1 cellular context compared by ENCODE assay signal in the genomic region with DNA sequence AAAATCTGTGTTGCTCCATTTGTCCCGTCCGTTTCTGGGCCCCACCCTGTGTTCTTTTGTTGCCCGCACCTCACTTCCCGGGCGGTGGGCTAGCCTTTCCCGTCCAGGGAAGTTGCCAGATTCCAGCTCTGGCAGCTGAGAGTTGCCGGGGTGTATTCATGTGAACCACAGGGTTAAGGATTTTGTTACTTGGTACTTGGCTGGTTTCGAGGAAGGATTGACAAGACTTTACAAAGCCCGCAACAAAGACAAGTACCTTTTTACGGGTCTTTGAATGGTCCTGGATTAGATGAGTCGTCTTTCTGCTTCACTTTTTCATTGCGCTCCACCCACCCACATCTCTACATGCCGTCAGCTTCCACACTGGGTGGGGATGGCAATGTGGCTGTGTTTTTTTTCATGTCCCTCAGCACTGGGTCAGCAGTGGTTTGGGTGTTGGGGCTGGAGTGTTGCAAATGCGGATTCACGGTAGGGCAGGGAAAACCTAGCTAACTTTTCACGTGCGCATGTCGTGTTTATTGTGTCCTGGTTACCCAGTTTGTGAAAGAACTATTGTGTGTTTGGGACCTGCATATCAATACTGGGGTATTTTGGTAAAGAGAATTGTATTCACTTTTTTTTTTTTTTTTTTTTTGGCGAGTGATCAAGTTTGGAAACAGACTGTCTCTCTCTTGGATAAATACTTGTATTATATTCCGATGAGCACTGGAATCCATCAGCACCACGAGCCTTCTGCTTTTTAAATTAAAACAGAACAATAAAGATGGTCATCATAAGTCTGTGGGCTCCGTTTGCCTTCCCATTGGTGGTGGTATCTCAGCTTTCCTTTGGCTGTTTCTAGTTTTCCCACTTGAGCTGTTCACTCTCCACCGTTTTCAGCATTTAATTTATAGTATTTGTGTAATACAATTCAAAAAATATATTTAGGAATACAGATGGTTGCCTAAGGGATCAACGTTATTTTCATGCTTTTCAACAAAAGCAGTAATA.
TF ChIP-seq lines count a peak whose summit lies in the region.

No MANE protein-coding gene starts in this region.

TF ChIP-seq in GM12878, 131 proteins besides CTCF, POLR2A, EP300 and RAD21 (continued from another document and continues in another):
- TF ChIP-seq, protein P1, sequence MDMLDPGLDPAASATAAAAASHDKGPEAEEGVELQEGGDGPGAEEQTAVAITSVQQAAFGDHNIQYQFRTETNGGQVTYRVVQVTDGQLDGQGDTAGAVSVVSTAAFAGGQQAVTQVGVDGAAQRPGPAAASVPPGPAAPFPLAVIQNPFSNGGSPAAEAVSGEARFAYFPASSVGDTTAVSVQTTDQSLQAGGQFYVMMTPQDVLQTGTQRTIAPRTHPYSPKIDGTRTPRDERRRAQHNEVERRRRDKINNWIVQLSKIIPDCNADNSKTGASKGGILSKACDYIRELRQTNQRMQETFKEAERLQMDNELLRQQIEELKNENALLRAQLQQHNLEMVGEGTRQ (IDR thresholded peaks at IDR 0.05; ENCODE audit: borderline replicate concordance, low read depth, low read length) = no peak
- TF ChIP-seq, protein P2, sequence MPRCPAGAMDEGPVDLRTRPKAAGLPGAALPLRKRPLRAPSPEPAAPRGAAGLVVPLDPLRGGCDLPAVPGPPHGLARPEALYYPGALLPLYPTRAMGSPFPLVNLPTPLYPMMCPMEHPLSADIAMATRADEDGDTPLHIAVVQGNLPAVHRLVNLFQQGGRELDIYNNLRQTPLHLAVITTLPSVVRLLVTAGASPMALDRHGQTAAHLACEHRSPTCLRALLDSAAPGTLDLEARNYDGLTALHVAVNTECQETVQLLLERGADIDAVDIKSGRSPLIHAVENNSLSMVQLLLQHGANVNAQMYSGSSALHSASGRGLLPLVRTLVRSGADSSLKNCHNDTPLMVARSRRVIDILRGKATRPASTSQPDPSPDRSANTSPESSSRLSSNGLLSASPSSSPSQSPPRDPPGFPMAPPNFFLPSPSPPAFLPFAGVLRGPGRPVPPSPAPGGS (IDR thresholded peaks at IDR 0.05; ENCODE audit: borderline replicate concordance, insufficient read depth, low read depth, low read length, poor library complexity, severe bottlenecking) = no peak
- TF ChIP-seq SMC3 (IDR thresholded peaks at IDR 0.05; ENCODE audit: borderline replicate concordance, low read length) (0 out of 2 replicates have a peak, but pooled peaks have one; percentile 14), CEBPB (IDR thresholded peaks at IDR 0.05; ENCODE audit: borderline replicate concordance in 1 of 2, low read depth in 2 of 2, low read length in 2 of 2) (no peak; a peak in 1 of 4 replicates), SMAD1 (IDR thresholded peaks at IDR 0.05; ENCODE audit: low read depth, partially characterized antibody) (peak; percentile 69), FOS (IDR thresholded peaks at IDR 0.05; ENCODE audit: borderline replicate concordance, extremely low read depth, insufficient read length) (no peak), POU2F2 (IDR thresholded peaks at IDR 0.05; ENCODE audit: borderline replicate concordance, low read depth, low read length) (peak; percentile 39; the same call in 1 of the 3 replicates), NBN (IDR thresholded peaks at IDR 0.05) (peak; percentile 68; the same call in 1 of the 2 replicates), STAT3 (IDR thresholded peaks at IDR 0.05; ENCODE audit: low read depth, low read length) (no peak), TCF12 (IDR thresholded peaks at IDR 0.05; ENCODE audit: low read depth, low read length) (no peak), POLR2AphosphoS5 (IDR thresholded peaks at IDR 0.05; ENCODE audit: low read length) (peak; percentile 95), BMI1 (IDR thresholded peaks at IDR 0.05; ENCODE audit: borderline replicate concordance) (no peak), YBX1 (IDR thresholded peaks at IDR 0.05) (peak; percentile 29; the same call in 1 of the 2 replicates), POLR2AphosphoS2 (IDR thresholded peaks at IDR 0.05; ENCODE audit: low read depth, low read length) (peak; percentile 57; the same call in 1 of the 2 replicates), NFIC (IDR thresholded peaks at IDR 0.05; ENCODE audit: low read depth, low read length) (no peak), YY1 (IDR thresholded peaks at IDR 0.05; ENCODE audit: low read depth, low read length) (no peak; the same call in 1 of the 2 replicates), NRF1 (conservative IDR thresholded peaks at IDR 0.05; ENCODE audit: low read depth, low read length) (no peak; the same call in 1 of the 2 replicates), MYC (IDR thresholded peaks at IDR 0.05; ENCODE audit: insufficient read depth, insufficient read length, insufficient replicate concordance, low read length, severe bottlenecking) (no peak), CHD4 (IDR thresholded peaks at IDR 0.05) (no peak), NR2C2 (IDR thresholded peaks at IDR 0.05; ENCODE audit: borderline replicate concordance, control insufficient read depth, insufficient read length, low read depth) (no peak), MYB (IDR thresholded peaks at IDR 0.05; ENCODE audit: borderline replicate concordance, low read depth, low read length) (0 out of 2 replicates have a peak, but pooled peaks have one; percentile 23), JUNB (IDR thresholded peaks at IDR 0.05) (no peak), EGR1 (IDR thresholded peaks at IDR 0.05; ENCODE audit: borderline replicate concordance in 1 of 2, low read depth in 2 of 2, low read length in 2 of 2) (peak in 1 of 2 experiments; percentile 22; a peak in 1 of 3 replicates), TBL1XR1 (IDR thresholded peaks at IDR 0.05; ENCODE audit: low read depth, low read length) (no peak), SREBF1 (IDR thresholded peaks at IDR 0.05; ENCODE audit: low read length) (no peak), TAF1 (IDR thresholded peaks at IDR 0.05; ENCODE audit: borderline replicate concordance, low read depth, low read length) (peak; percentile 57; the same call in 1 of the 2 replicates), BCL11A (IDR thresholded peaks at IDR 0.05; ENCODE audit: low read depth, low read length) (no peak), IRF4 (IDR thresholded peaks at IDR 0.05; ENCODE audit: low read depth, low read length) (0 out of 2 replicates have a peak, but pooled peaks have one; percentile 17), IKZF1 (conservative IDR thresholded peaks at IDR 0.05) (no peak), KLF5 (IDR thresholded peaks at IDR 0.05; ENCODE audit: partially characterized antibody) (no peak), ZNF384 (IDR thresholded peaks at IDR 0.05; ENCODE audit: borderline replicate concordance, low read depth, low read length) (peak; percentile 59; the same call in 1 of the 2 replicates), BHLHE40 (IDR thresholded peaks at IDR 0.05; ENCODE audit: borderline replicate concordance in 1 of 2, low read depth in 2 of 2, low read length in 1 of 2) (peak in 1 of 2 experiments; percentile 86; a peak in 1 of 4 replicates), CHD1 (IDR thresholded peaks at IDR 0.05; ENCODE audit: low read depth, low read length) (peak; percentile 37), CHD2 (IDR thresholded peaks at IDR 0.05; ENCODE audit: borderline replicate concordance, low read depth, low read length) (peak; percentile 12; the same call in 1 of the 2 replicates), FOXM1 (IDR thresholded peaks at IDR 0.05; ENCODE audit: low read depth, low read length) (no peak), SIX5 (IDR thresholded peaks at IDR 0.05; ENCODE audit: low read depth, low read length, severe bottlenecking) (no peak)
- TF ChIP-seq, protein P3, sequence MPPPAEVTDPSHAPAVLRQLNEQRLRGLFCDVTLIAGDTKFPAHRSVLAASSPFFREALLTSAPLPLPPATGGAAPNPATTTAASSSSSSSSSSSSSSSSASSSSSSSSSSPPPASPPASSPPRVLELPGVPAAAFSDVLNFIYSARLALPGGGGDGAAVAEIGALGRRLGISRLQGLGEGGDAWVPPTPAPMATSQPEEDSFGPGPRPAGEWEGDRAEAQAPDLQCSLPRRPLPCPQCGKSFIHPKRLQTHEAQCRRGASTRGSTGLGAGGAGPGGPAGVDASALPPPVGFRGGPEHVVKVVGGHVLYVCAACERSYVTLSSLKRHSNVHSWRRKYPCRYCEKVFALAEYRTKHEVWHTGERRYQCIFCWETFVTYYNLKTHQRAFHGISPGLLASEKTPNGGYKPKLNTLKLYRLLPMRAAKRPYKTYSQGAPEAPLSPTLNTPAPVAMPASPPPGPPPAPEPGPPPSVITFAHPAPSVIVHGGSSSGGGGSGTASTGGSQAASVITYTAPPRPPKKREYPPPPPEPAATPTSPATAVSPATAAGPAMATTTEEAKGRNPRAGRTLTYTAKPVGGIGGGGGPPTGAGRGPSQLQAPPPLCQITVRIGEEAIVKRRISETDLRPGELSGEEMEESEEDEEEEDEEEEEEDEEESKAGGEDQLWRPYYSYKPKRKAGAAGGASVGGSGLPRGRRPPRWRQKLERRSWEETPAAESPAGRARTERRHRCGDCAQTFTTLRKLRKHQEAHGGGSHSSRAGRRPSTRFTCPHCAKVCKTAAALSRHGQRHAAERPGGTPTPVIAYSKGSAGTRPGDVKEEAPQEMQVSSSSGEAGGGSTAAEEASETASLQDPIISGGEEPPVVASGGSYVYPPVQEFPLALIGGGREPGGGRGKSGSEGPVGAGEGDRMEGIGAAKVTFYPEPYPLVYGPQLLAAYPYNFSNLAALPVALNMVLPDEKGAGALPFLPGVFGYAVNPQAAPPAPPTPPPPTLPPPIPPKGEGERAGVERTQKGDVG (CRISPR knock-in tag; IDR thresholded peaks at IDR 0.05) = peak; percentile 76; the same call in 1 of the 2 replicates
- TF ChIP-seq, protein P4, sequence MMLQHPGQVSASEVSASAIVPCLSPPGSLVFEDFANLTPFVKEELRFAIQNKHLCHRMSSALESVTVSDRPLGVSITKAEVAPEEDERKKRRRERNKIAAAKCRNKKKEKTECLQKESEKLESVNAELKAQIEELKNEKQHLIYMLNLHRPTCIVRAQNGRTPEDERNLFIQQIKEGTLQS (IDR thresholded peaks at IDR 0.05; ENCODE audit: borderline replicate concordance, extremely low read depth, low read depth, low read length) = no peak
- TF ChIP-seq, protein P5, sequence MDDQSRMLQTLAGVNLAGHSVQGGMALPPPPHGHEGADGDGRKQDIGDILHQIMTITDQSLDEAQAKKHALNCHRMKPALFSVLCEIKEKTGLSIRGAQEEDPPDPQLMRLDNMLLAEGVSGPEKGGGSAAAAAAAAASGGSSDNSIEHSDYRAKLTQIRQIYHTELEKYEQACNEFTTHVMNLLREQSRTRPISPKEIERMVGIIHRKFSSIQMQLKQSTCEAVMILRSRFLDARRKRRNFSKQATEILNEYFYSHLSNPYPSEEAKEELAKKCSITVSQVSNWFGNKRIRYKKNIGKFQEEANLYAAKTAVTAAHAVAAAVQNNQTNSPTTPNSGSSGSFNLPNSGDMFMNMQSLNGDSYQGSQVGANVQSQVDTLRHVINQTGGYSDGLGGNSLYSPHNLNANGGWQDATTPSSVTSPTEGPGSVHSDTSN (IDR thresholded peaks at IDR 0.05; ENCODE audit: insufficient replicate concordance, low read depth, low read length) = peak; percentile 12
- TF ChIP-seq, protein P6, sequence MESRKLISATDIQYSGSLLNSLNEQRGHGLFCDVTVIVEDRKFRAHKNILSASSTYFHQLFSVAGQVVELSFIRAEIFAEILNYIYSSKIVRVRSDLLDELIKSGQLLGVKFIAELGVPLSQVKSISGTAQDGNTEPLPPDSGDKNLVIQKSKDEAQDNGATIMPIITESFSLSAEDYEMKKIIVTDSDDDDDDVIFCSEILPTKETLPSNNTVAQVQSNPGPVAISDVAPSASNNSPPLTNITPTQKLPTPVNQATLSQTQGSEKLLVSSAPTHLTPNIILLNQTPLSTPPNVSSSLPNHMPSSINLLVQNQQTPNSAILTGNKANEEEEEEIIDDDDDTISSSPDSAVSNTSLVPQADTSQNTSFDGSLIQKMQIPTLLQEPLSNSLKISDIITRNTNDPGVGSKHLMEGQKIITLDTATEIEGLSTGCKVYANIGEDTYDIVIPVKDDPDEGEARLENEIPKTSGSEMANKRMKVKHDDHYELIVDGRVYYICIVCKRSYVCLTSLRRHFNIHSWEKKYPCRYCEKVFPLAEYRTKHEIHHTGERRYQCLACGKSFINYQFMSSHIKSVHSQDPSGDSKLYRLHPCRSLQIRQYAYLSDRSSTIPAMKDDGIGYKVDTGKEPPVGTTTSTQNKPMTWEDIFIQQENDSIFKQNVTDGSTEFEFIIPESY (IDR thresholded peaks at IDR 0.05) = no peak
- TF ChIP-seq, protein P7, sequence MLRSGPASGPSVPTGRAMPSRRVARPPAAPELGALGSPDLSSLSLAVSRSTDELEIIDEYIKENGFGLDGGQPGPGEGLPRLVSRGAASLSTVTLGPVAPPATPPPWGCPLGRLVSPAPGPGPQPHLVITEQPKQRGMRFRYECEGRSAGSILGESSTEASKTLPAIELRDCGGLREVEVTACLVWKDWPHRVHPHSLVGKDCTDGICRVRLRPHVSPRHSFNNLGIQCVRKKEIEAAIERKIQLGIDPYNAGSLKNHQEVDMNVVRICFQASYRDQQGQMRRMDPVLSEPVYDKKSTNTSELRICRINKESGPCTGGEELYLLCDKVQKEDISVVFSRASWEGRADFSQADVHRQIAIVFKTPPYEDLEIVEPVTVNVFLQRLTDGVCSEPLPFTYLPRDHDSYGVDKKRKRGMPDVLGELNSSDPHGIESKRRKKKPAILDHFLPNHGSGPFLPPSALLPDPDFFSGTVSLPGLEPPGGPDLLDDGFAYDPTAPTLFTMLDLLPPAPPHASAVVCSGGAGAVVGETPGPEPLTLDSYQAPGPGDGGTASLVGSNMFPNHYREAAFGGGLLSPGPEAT (IDR thresholded peaks at IDR 0.05; ENCODE audit: low read depth) = peak; percentile 74
- TF ChIP-seq, protein P8, sequence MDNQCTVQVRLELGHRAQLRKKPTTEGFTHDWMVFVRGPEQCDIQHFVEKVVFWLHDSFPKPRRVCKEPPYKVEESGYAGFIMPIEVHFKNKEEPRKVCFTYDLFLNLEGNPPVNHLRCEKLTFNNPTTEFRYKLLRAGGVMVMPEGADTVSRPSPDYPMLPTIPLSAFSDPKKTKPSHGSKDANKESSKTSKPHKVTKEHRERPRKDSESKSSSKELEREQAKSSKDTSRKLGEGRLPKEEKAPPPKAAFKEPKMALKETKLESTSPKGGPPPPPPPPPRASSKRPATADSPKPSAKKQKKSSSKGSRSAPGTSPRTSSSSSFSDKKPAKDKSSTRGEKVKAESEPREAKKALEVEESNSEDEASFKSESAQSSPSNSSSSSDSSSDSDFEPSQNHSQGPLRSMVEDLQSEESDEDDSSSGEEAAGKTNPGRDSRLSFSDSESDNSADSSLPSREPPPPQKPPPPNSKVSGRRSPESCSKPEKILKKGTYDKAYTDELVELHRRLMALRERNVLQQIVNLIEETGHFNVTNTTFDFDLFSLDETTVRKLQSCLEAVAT (IDR thresholded peaks at IDR 0.05) = peak; percentile 99
